27 cellular contexts compared by ENCODE assay signal in genomic region chr13:33242984-33243617, GRCh38.
"Had no signal": no experiment of that assay in that cellular context is flagged by ENCODE, and none has a peak within 500 bp of the region (broad histone marks: within the 10 kb centered on the region; RNA-seq: fewer than 3 reads in every experiment).

No MANE protein-coding gene starts in this region.

- H3K4me1 ChIP-seq: colonic mucosa, esophagus squamous epithelium, gastrocnemius medialis, parathyroid adenoma, right lobe of liver had no signal

- H3K27me3 ChIP-seq: brain microvascular endothelial cell, colonic mucosa, esophagus squamous epithelium, gastrocnemius medialis, neutrophil, right lobe of liver had no signal

- H3K27ac Mint-ChIP-seq: activated naive CD4-positive, alpha-beta T cell treated with anti-CD3 and anti-CD28 coated beads, Interleukin-2, amount 50 U/mL, for 72 hours; activated T-cell treated with anti-CD3 and anti-CD28 coated beads, Interleukin-2, amount 50 U/mL, for 24 hours; activated T-helper 17 cell treated with anti-CD3 and anti-CD28 coated beads, Interleukin-2, amount 50 U/mL, for 72 hours; nephron; stimulated activated naive B cell treated with anti-CD40 and anti-IgM and Interleukin-4, amounts not matched to agents 10 μg/mL and 1 μg/mL and 100 μg/mL, for 72 hours; T-helper 1 cell treated with Interleukin-12 subunit alpha and Interleukin-12 subunit beta and Interleukin-4 antibody, amounts not matched to agents 30 μg/mL and 1 μg/mL, for 36 hours; WTC11 had no signal

- H3K36me3 Mint-ChIP-seq: activated naive CD4-positive, alpha-beta T cell treated with anti-CD3 and anti-CD28 coated beads, Interleukin-2, amount 50 U/mL, for 72 hours; stimulated activated naive B cell treated with anti-CD40 and anti-IgM and Interleukin-4, amounts not matched to agents 10 μg/mL and 1 μg/mL and 100 μg/mL, for 72 hours had no signal

- H3K9me3 Mint-ChIP-seq: activated naive CD4-positive, alpha-beta T cell treated with anti-CD3 and anti-CD28 coated beads, Interleukin-2, amount 50 U/mL, for 72 hours; activated T-cell treated with anti-CD3 and anti-CD28 coated beads, Interleukin-2, amount 50 U/mL, for 24 hours; activated T-helper 17 cell treated with anti-CD3 and anti-CD28 coated beads, Interleukin-2, amount 50 U/mL, for 72 hours; central memory CD8-positive, alpha-beta T cell; stimulated activated naive B cell treated with anti-CD40 and anti-IgM and Interleukin-4, amounts not matched to agents 10 μg/mL and 1 μg/mL and 100 μg/mL, for 72 hours had no signal

- H3K9me3 ChIP-seq: colonic mucosa, esophagus squamous epithelium, gastrocnemius medialis, neutrophil, right lobe of liver had no signal

- DNase-seq: activated CD8-positive, alpha-beta memory T cell treated with anti-CD3 and anti-CD28 coated beads for 24 hours; activated CD8-positive, alpha-beta memory T cell treated with anti-CD3 and anti-CD28 coated beads, Interleukin-2, amount 50 U/mL, for 4 hours; activated T-cell treated with anti-CD3 and anti-CD28 coated beads, Interleukin-2, amount 50 U/mL, for 24 hours; aorta; brain microvascular endothelial cell; colonic mucosa; esophagus squamous epithelium; gastrocnemius medialis; head of caudate nucleus; islet precursor cell; left cardiac atrium; mammary epithelial cell; midbrain; right lobe of liver; small intestine; stimulated activated CD4-positive, alpha-beta T cell treated with anti-CD3 and anti-CD28 coated beads, Interleukin-2, amount 100 ng/mL, for 24 hours; stimulated activated naive B cell treated with anti-CD40 and anti-IgM and Interleukin-4, amounts not matched to agents 10 μg/mL and 1 μg/mL and 100 μg/mL, for 72 hours; T1000; trophoblast cell had no signal

- H3K4me1 Mint-ChIP-seq: activated T-helper 17 cell treated with anti-CD3 and anti-CD28 coated beads, Interleukin-2, amount 50 U/mL, for 72 hours; central memory CD8-positive, alpha-beta T cell; stimulated activated naive B cell treated with anti-CD40 and anti-IgM and Interleukin-4, amounts not matched to agents 10 μg/mL and 1 μg/mL and 100 μg/mL, for 72 hours had no signal

- H3K4me3 Mint-ChIP-seq: activated T-cell treated with anti-CD3 and anti-CD28 coated beads, Interleukin-2, amount 50 U/mL, for 24 hours; activated T-helper 17 cell treated with anti-CD3 and anti-CD28 coated beads, Interleukin-2, amount 50 U/mL, for 72 hours; central memory CD8-positive, alpha-beta T cell; nephron; stimulated activated naive B cell treated with anti-CD40 and anti-IgM and Interleukin-4, amounts not matched to agents 10 μg/mL and 1 μg/mL and 100 μg/mL, for 72 hours; T-helper 1 cell treated with Interleukin-12 subunit alpha and Interleukin-12 subunit beta and Interleukin-4 antibody, amounts not matched to agents 30 μg/mL and 1 μg/mL, for 36 hours; WTC11 had no signal

- H3K27me3 Mint-ChIP-seq: central memory CD8-positive, alpha-beta T cell had no signal

- ATAC-seq: activated naive CD4-positive, alpha-beta T cell treated with anti-CD3 and anti-CD28 coated beads, Interleukin-2, amount 50 U/mL, for 72 hours; activated T-helper 17 cell treated with anti-CD3 and anti-CD28 coated beads, Interleukin-2, amount 50 U/mL, for 72 hours; gastrocnemius medialis; left cardiac atrium; right lobe of liver; stimulated activated naive B cell treated with anti-CD40 and anti-IgM and Interleukin-4, amounts not matched to agents 10 μg/mL and 1 μg/mL and 100 μg/mL, for 72 hours; WTC11 had no signal

- H3K4me3 ChIP-seq: colonic mucosa, esophagus squamous epithelium, gastrocnemius medialis, right lobe of liver had no signal

- H3K27ac ChIP-seq: brain microvascular endothelial cell, colonic mucosa, esophagus squamous epithelium, gastrocnemius medialis, neutrophil, parathyroid adenoma, right lobe of liver had no signal

- H3K36me3 ChIP-seq: colonic mucosa, esophagus squamous epithelium, gastrocnemius medialis, neutrophil, right lobe of liver had no signal
